6 cellular contexts compared by ENCODE assay signal in the genomic region with DNA sequence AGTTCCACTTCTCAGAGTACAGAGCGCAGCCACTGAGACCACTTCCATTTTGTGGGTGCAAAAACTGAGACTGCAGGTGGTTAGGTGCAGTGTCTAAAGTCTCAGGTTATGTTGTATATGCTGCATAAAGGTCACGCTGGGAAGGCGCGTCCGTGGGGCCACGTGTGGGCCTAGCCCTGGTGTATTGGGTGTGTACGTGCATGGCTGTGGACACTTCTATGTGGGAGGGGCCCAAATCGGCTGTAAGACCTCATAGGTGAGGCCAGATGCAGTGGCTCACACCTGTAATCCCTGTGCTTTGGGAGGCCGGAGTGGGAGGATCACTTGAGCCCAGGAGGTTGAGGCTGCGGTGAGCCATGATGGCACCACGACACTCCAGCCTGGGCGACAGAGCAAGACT. TPM values are rescaled to one million over a fixed set of nuclear protein-coding genes. Genes with fewer than 3 reads are reported as not detected.
"Had no signal": no experiment of that assay in that cellular context is flagged by ENCODE, and none has a peak within 500 bp of the region (broad histone marks: within the 10 kb centered on the region; RNA-seq: fewer than 3 reads in every experiment).

No MANE protein-coding gene starts in this region.

- ATAC-seq: GM23338, HepG2 had no signal

- H3K4me3 ChIP-seq: GM23338 had no signal

- H3K4me2 ChIP-seq: GM23338 had no signal

- H2AFZ ChIP-seq: GM23338 had no signal

- DNase-seq: H9, HCEC 1CT, KBM-7 had no signal

RNA-seq across cellular contexts. Expression of gene GRID2IP, which starts 37.7 kb away (rescaled TPM):
- total RNA-seq: HepG2, HT-29 had no signal
